ENCODE assay signal across 25 cellular contexts in genomic region chr22:20181194-20181931, GRCh38. TPM values are rescaled to one million over a fixed set of nuclear protein-coding genes. Genes with fewer than 3 reads are reported as not detected.
DNase-seq lines count a peak whose midpoint lies in the region; ATAC-seq, FAIRE-seq and TF ChIP-seq lines count a peak whose summit lies in the region.
"Had no signal": no experiment of that assay in that cellular context is flagged by ENCODE, and none has a peak within 500 bp of the region (broad histone marks: within the 10 kb centered on the region; RNA-seq: fewer than 3 reads in every experiment).

No MANE protein-coding gene starts in this region.

- no peak for DNase-seq in GM12878 (ENCODE audit: low read depth, low spot score)
- DNase-seq in HepG2 (ENCODE audit: low spot score): no peak
- peak; percentile 64 for DNase-seq in small intestine
- no peak for DNase-seq in HCEC 1CT
- DNase-seq: C1 segment of cervical spinal cord; CD4-positive, CD25-positive, alpha-beta regulatory T cell; CD8-positive, alpha-beta memory T cell; COR-L47; DMS 273 treated with DMSO at 0.1 percent for 48 hours; DMS53; DND-41; EL; H9; Kasumi-1; KG1 had no signal

- H3K27me3 Mint-ChIP-seq in stimulated activated memory B cell treated with anti-CD40 and anti-IgM and Interleukin-4, amounts not matched to agents 10 μg/mL and 1 μg/mL and 100 μg/mL, for 72 hours: peaks cover 43% of the 10 kb centered on the region

- H4K20me1 ChIP-seq in BLaER1: no peaks in the 10 kb centered on the region
- no peaks in the 10 kb centered on the region for H4K20me1 ChIP-seq in GM12878 (ENCODE audit: control insufficient read depth, insufficient read depth)
- 0 out of 2 replicates have a peak, but pooled peaks cover 3% of the 10 kb centered on the region for H4K20me1 ChIP-seq in HepG2 (ENCODE audit: insufficient read depth, low read length)

- H3K4me3 ChIP-seq in BLaER1 (0 out of 2 replicates have a peak overlapping the region, but pooled peaks have one; percentile 26), GM12878 (no peak overlapping the region), HepG2 (replicated peaks in 1 of 3; ENCODE audit: insufficient read depth in 1 of 3, low read depth in 2 of 3, low read length in 3 of 3) (no peak overlapping the region), small intestine (ENCODE audit: low read depth in 1 of 2, low read length in 2 of 2) (no peak overlapping the region)
- H3K4me3 ChIP-seq: A549 had no signal

- H3K36me3 Mint-ChIP-seq in stimulated activated memory B cell treated with anti-CD40 and anti-IgM and Interleukin-4, amounts not matched to agents 10 μg/mL and 1 μg/mL and 100 μg/mL, for 72 hours: no peaks in the 10 kb centered on the region
- H3K36me3 Mint-ChIP-seq: CD4-positive, CD25-positive, alpha-beta regulatory T cell; CD8-positive, alpha-beta memory T cell; IgD-negative memory B cell had no signal

- SMC1A ChIA-PET in GM12878 (lab: Charles Lee; ENCODE audit: uncharacterized antibody, unreplicated experiment): interaction anchor here (2.0 kb wide), 1 partner anchor 57 kb away, joined by 4 read pairs; no protein-coding TSS in a partner anchor

- no peaks in the 10 kb centered on the region for H3K36me3 ChIP-seq in BLaER1
- H3K36me3 ChIP-seq in GM12878 (ENCODE audit: control insufficient read depth in 2 of 2, insufficient read depth in 2 of 2, low read length in 1 of 2): no peaks in the 10 kb centered on the region
- no peaks in the 10 kb centered on the region for H3K36me3 ChIP-seq in HepG2 (replicated peaks in 1 of 2; ENCODE audit: control insufficient read depth in 1 of 2, insufficient read depth in 2 of 2, low read length in 2 of 2)
- no peaks in the 10 kb centered on the region for H3K36me3 ChIP-seq in small intestine (ENCODE audit: control insufficient read depth in 2 of 2, insufficient read depth in 2 of 2, low read length in 2 of 2)

- FAIRE-seq in GM12878 (lab: Jason Lieb, UNC) (no peak), HepG2 (lab: Jason Lieb, UNC) (no peak), small intestine (lab: Jason Lieb, UNC) (no peak)
- FAIRE-seq: A549, GM19239, H1, HTR-8/SVneo had no signal

- H3K9me3 ChIP-seq in BLaER1: no peaks in the 10 kb centered on the region
- no peaks in the 10 kb centered on the region for H3K9me3 ChIP-seq in GM12878 (replicated peaks; ENCODE audit: control insufficient read depth, insufficient read depth, low read length)
- no peaks in the 10 kb centered on the region for H3K9me3 ChIP-seq in HepG2 (ENCODE audit: low read length)
- H3K9me3 ChIP-seq in small intestine (ENCODE audit: control insufficient read depth, low read depth): no peaks in the 10 kb centered on the region
- H3K9me3 ChIP-seq: A549 had no signal

- TF ChIP-seq POLR2A in GM12878 (IDR thresholded peaks at IDR 0.05; ENCODE audit: low read depth, low read length) (no peak), HepG2 (IDR thresholded peaks at IDR 0.05; ENCODE audit: insufficient read depth in 1 of 2, low read depth in 2 of 2, low read length in 2 of 2) (no peak)

- in situ Hi-C loops in GM12878 (cut with MboI): no loop called here
- in situ Hi-C loops in HepG2 (cut with HindIII; ENCODE audit: extremely low pct_ligation_motif_present, low pct_unique_long_range_greater_than_20kb): no loop called here

- H2AFZ ChIP-seq in GM12878 (ENCODE audit: control insufficient read depth, low read depth, low read length) (no peak overlapping the region), HepG2 (ENCODE audit: low read length) (no peak overlapping the region)

- TF ChIP-seq EP300 in GM12878 (IDR thresholded peaks at IDR 0.05; ENCODE audit: borderline replicate concordance in 1 of 2, control insufficient read depth in 1 of 2, low read depth in 2 of 2, low read length in 2 of 2): no peak
- TF ChIP-seq EP300 in HepG2 (IDR thresholded peaks at IDR 0.05; ENCODE audit: low read depth in 2 of 2, low read length in 2 of 2): no peak
- TF ChIP-seq EP300 in HepG2 (CRISPR knock-in tag; IDR thresholded peaks at IDR 0.05; ENCODE audit: borderline replicate concordance): no peak

- TF ChIP-seq CTCF in GM12878 (IDR thresholded peaks at IDR 0.05 in 2 of 3, conservative IDR thresholded peaks at IDR 0.05 in 1 of 3; ENCODE audit: control insufficient read depth in 2 of 3, extremely low read depth in 1 of 3, insufficient read depth in 1 of 3, low read depth in 3 of 3, low read length in 3 of 3): no peak
- no peak for TF ChIP-seq CTCF in HepG2 (CRISPR knock-in tag; IDR thresholded peaks at IDR 0.05)

- no TSS peak for BruUV-seq in GM12878 (replicated peaks; lab: Mats Ljungman, UMichigan)
- BruUV-seq in HepG2 (replicated peaks; lab: Mats Ljungman, UMichigan): no TSS peak

- H3K9ac ChIP-seq in BLaER1 (peak overlapping the region; percentile 65; the same call in 1 of the 2 replicates), GM12878 (ENCODE audit: control insufficient read depth, insufficient read depth, low read length) (no peak overlapping the region), HepG2 (ENCODE audit: insufficient read depth, low read depth, low read length) (no peak overlapping the region)

- no peak overlapping the region for H3K27ac Mint-ChIP-seq in stimulated activated memory B cell treated with anti-CD40 and anti-IgM and Interleukin-4, amounts not matched to agents 10 μg/mL and 1 μg/mL and 100 μg/mL, for 72 hours
- H3K27ac Mint-ChIP-seq: CD8-positive, alpha-beta memory T cell; H9; IgD-negative memory B cell had no signal

- no peaks in the 10 kb centered on the region for H3K79me2 ChIP-seq in GM12878 (ENCODE audit: control insufficient read depth, insufficient read depth, low read length)
- no peaks in the 10 kb centered on the region for H3K79me2 ChIP-seq in HepG2 (ENCODE audit: insufficient read depth, low read length)

- CTCF ChIA-PET in GM12878 (lab: Yijun Ruan, JAX): interaction anchor here (1.0 to 1.4 kb wide), 3 partner anchors 56 to 66 kb away, joined by 3 to 10 read pairs (median 3); no protein-coding TSS in a partner anchor
- CTCF ChIA-PET in HepG2 (lab: Yijun Ruan, JAX; ENCODE audit: low intra/inter-chr PET ratio, low total read pairs): no interaction called here

- ATAC-seq in GM12878: peak; percentile 29; the same call in 2 of the 3 replicates
- no peak; the same call in 2 of the 3 replicates for ATAC-seq in HepG2
- ATAC-seq in HG02884 (IDR thresholded peaks at IDR 0.05; ENCODE audit: unreplicated experiment): no peak
- no peak for ATAC-seq in stimulated activated memory B cell treated with anti-CD40 and anti-IgM and Interleukin-4, amounts not matched to agents 10 μg/mL and 1 μg/mL and 100 μg/mL, for 72 hours
- ATAC-seq: A549 had no signal

- no peaks in the 10 kb centered on the region for H3K9me3 Mint-ChIP-seq in stimulated activated memory B cell treated with anti-CD40 and anti-IgM and Interleukin-4, amounts not matched to agents 10 μg/mL and 1 μg/mL and 100 μg/mL, for 72 hours
- H3K9me3 Mint-ChIP-seq: CD4-positive, CD25-positive, alpha-beta regulatory T cell; CD8-positive, alpha-beta memory T cell; H9; IgD-negative memory B cell had no signal

- no peaks in the 10 kb centered on the region for H3K4me1 Mint-ChIP-seq in stimulated activated memory B cell treated with anti-CD40 and anti-IgM and Interleukin-4, amounts not matched to agents 10 μg/mL and 1 μg/mL and 100 μg/mL, for 72 hours
- H3K4me1 Mint-ChIP-seq: CD4-positive, CD25-positive, alpha-beta regulatory T cell; CD8-positive, alpha-beta memory T cell; IgD-negative memory B cell had no signal

- H3K4me2 ChIP-seq in BLaER1 (peak overlapping the region; percentile 75), GM12878 (ENCODE audit: control insufficient read depth, insufficient read depth) (no peak overlapping the region), HepG2 (ENCODE audit: low read depth, low read length) (no peak overlapping the region)
- H3K4me2 ChIP-seq: A549 had no signal

- TF ChIP-seq RAD21 in GM12878 (IDR thresholded peaks at IDR 0.05; ENCODE audit: insufficient read depth, low read depth, low read length) (no peak), HepG2 (CRISPR knock-in tag; IDR thresholded peaks at IDR 0.05) (no peak)

- RAD21 ChIA-PET in GM12878 (lab: Charles Lee; ENCODE audit: unreplicated experiment): interaction anchor here (1.3 to 1.6 kb wide), 2 partner anchors 32 to 58 kb away, joined by 4 to 6 read pairs; no protein-coding TSS in a partner anchor

- POLR2A ChIA-PET in GM12878 (lab: Charles Lee) (no interaction called here), HepG2 (lab: Yijun Ruan, JAX) (no interaction called here)

- 37% methylated on average over 15 of the region's 18 CpGs for WGBS in GM12878 (ENCODE audit: insufficient coverage, insufficient replicate concordance, low lambda C conversion rate, missing lambda C conversion rate)
- WGBS in HepG2 (ENCODE audit: low lambda C conversion rate): 0% methylated on average over 1 of the region's 18 CpGs
- WGBS in small intestine, 3 donors: 20 to 66% (median 46%) methylated on average over 15 to 18 of the region's 18 CpGs

- no peaks in the 10 kb centered on the region for H3K27me3 ChIP-seq in BLaER1
- H3K27me3 ChIP-seq in GM12878 (replicated peaks in 1 of 2; ENCODE audit: control insufficient read depth in 2 of 2, insufficient read depth in 2 of 2, low read length in 1 of 2): no peaks in the 10 kb centered on the region; a peak in 1 of 4 replicates
- peaks cover 23 to 77% of the 10 kb centered on the region in 2 experiments; a peak in 4 of 5 replicates for H3K27me3 ChIP-seq in HepG2 (ENCODE audit: control insufficient read depth in 1 of 2, insufficient read depth in 2 of 2, low read length in 2 of 2)
- H3K27me3 ChIP-seq in small intestine (ENCODE audit: control insufficient read depth in 2 of 2, insufficient read depth in 2 of 2, low read length in 2 of 2): no peaks in the 10 kb centered on the region

- H3K4me3 Mint-ChIP-seq in stimulated activated memory B cell treated with anti-CD40 and anti-IgM and Interleukin-4, amounts not matched to agents 10 μg/mL and 1 μg/mL and 100 μg/mL, for 72 hours: no peak overlapping the region
- H3K4me3 Mint-ChIP-seq: CD4-positive, CD25-positive, alpha-beta regulatory T cell; CD8-positive, alpha-beta memory T cell; H9; IgD-negative memory B cell had no signal

- peak overlapping the region; percentile 75 for H3K27ac ChIP-seq in BLaER1
- H3K27ac ChIP-seq in GM12878 (ENCODE audit: control insufficient read depth, insufficient read depth): no peak overlapping the region
- H3K27ac ChIP-seq in HepG2 (ENCODE audit: extremely low read length, insufficient read depth, low read length): no peak overlapping the region
- peak overlapping the region in 1 of 2 donors; percentile 16 for H3K27ac ChIP-seq in small intestine (ENCODE audit: low read depth in 1 of 2, low read length in 1 of 2)
- H3K27ac ChIP-seq: 22Rv1, A549 had no signal

- H3K4me1 ChIP-seq in BLaER1: peaks cover 77% of the 10 kb centered on the region
- H3K4me1 ChIP-seq in GM12878 (ENCODE audit: control insufficient read depth, insufficient read depth, low read length): no peaks in the 10 kb centered on the region
- no peaks in the 10 kb centered on the region for H3K4me1 ChIP-seq in HepG2 (ENCODE audit: insufficient read depth, low read length)
- peaks cover 0 to 6% of the 10 kb centered on the region in 2 donors for H3K4me1 ChIP-seq in small intestine (ENCODE audit: control insufficient read depth in 2 of 2, insufficient read depth in 1 of 2, low read depth in 1 of 2, low read length in 1 of 2)
- H3K4me1 ChIP-seq: A549 had no signal

- intact Hi-C loops in GM12878 (cut with micrococcal nuclease; ENCODE audit: unreplicated experiment) (no loop called here), HepG2 (cut with micrococcal nuclease; ENCODE audit: unreplicated experiment) (no loop called here)

RNA-seq across cellular contexts. Expression of gene CCDC188, which starts 30.5 kb away (rescaled TPM):
- not detected in 2 replicates for total RNA-seq in GM12878 (2013; cell fraction: nucleolus; rRNA removed)
- total RNA-seq in GM12878 (2014; rRNA removed): not detected in 2 replicates
- total RNA-seq in GM12878 (2014; rRNA removed; fragmentation: Illumina TruSeq; extraction: Trizol): not detected in 2 replicates
- not detected in 2 replicates for total RNA-seq in GM12878 (2021)
- polyA plus RNA-seq in GM12878 (2011; ENCODE audit: low read depth): 0.18 TPM
- not detected in 2 replicates for polyA plus RNA-seq in GM12878 (2011; rRNA removed)
- polyA plus RNA-seq in GM12878 (2011; cell fraction: cytosol; rRNA removed): not detected in 2 replicates
- polyA plus RNA-seq in GM12878 (2011; cell fraction: nucleus; rRNA removed): not detected in 2 replicates
- 0.10 TPM in 1 of 2 replicates, not detected in the other for polyA plus RNA-seq in GM12878 (2012)
- not detected in 2 replicates for polyA plus RNA-seq in GM12878 (2014; fragmentation: Illumina TruSeq; extraction: Trizol)
- polyA plus RNA-seq in GM12878 (2014; fragmentation: Nextera tagmentation; extraction: Ambion mirVana): not detected
- not detected in 2 replicates for polyA plus RNA-seq in GM12878 (2014; rRNA removed)
- polyA plus RNA-seq in GM12878 (2016; fragmentation: Nextera tagmentation; extraction: Ambion mirVana): not detected
- not detected in 2 replicates for polyA minus RNA-seq in GM12878 (2011; rRNA and poly(A)+ RNA removed)
- polyA minus RNA-seq in GM12878 (2011; cell fraction: cytosol; rRNA and poly(A)+ RNA removed): not detected in 2 replicates
- not detected in 2 replicates for polyA minus RNA-seq in GM12878 (2011; cell fraction: nucleus; rRNA and poly(A)+ RNA removed)
- total RNA-seq in HepG2 (2016; rRNA removed; fragmentation: Illumina TruSeq; extraction: Trizol): not detected in 2 replicates
- not detected in 2 replicates for total RNA-seq in HepG2 (2016; cell fraction: cytosol; rRNA removed; fragmentation: Illumina TruSeq; extraction: Trizol; ENCODE audit: low read depth)
- not detected in 2 replicates for total RNA-seq in HepG2 (2016; cell fraction: insoluble cytoplasmic fraction; rRNA removed; fragmentation: Illumina TruSeq; extraction: Trizol)
- not detected in 2 replicates for total RNA-seq in HepG2 (2016; cell fraction: membrane; rRNA removed; fragmentation: Illumina TruSeq; extraction: Trizol)
- not detected in 2 replicates for total RNA-seq in HepG2 (2016; cell fraction: nucleus; rRNA removed; fragmentation: Illumina TruSeq; extraction: Trizol)
- not detected in 2 replicates for polyA plus RNA-seq in HepG2 (2011; rRNA removed)
- not detected in 2 replicates for polyA plus RNA-seq in HepG2 (2011; cell fraction: cytosol; rRNA removed)
- not detected in 2 replicates for polyA plus RNA-seq in HepG2 (2011; cell fraction: nucleus; rRNA removed)
- polyA plus RNA-seq in HepG2 (2012): not detected in 2 replicates
- not detected in 2 replicates for polyA plus RNA-seq in HepG2 (2016; cell fraction: cytosol; fragmentation: Illumina TruSeq; extraction: Trizol; ENCODE audit: low read depth)
- polyA plus RNA-seq in HepG2 (2016; cell fraction: insoluble cytoplasmic fraction; fragmentation: Illumina TruSeq; extraction: Trizol; ENCODE audit: low read depth): not detected in 2 replicates
- polyA plus RNA-seq in HepG2 (2016; cell fraction: membrane; fragmentation: Illumina TruSeq; extraction: Trizol; ENCODE audit: low read depth): not detected in 2 replicates
- not detected in 2 replicates for polyA plus RNA-seq in HepG2 (2016; cell fraction: nucleus; fragmentation: Illumina TruSeq; extraction: Trizol; ENCODE audit: insufficient read depth, low read depth)
- not detected in 2 replicates for polyA minus RNA-seq in HepG2 (2011; rRNA and poly(A)+ RNA removed; ENCODE audit: low replicate concordance)
- not detected in 2 replicates for polyA minus RNA-seq in HepG2 (2011; cell fraction: cytosol; rRNA and poly(A)+ RNA removed)
- not detected in 2 replicates for polyA minus RNA-seq in HepG2 (2011; cell fraction: nucleus; rRNA and poly(A)+ RNA removed)
- polyA plus RNA-seq in small intestine: 1 to 10 TPM in 1 of 3 donors, not detected in 2; 1.2 TPM
- total RNA-seq: CD8-positive, alpha-beta memory T cell; G401; H1; H9 had no signal
- polyA plus RNA-seq: A549; CD4-positive, CD25-positive, alpha-beta regulatory T cell; CD8-positive, alpha-beta memory T cell; H1; IgD-negative memory B cell had no signal

RNA-seq across cellular contexts. Expression of gene ZDHHC8, which starts 49.8 kb away (rescaled TPM):
- 17.6 and 19.0 TPM in 2 replicates for total RNA-seq in GM12878 (2013; cell fraction: nucleolus; rRNA removed)
- 8.8 and 11.7 TPM in 2 replicates for total RNA-seq in GM12878 (2014; rRNA removed)
- 3.9 and 4.7 TPM in 2 replicates for total RNA-seq in GM12878 (2014; rRNA removed; fragmentation: Illumina TruSeq; extraction: Trizol)
- total RNA-seq in GM12878 (2021): 42.1 and 46.3 TPM in 2 replicates
- polyA plus RNA-seq in GM12878 (2011; ENCODE audit: low read depth): 4.9 TPM
- polyA plus RNA-seq in GM12878 (2011; rRNA removed): 4.2 and 6.7 TPM in 2 replicates
- polyA plus RNA-seq in GM12878 (2011; cell fraction: cytosol; rRNA removed): 10.4 and 14.3 TPM in 2 replicates
- polyA plus RNA-seq in GM12878 (2011; cell fraction: nucleus; rRNA removed): 150 and 193 TPM in 2 replicates
- polyA plus RNA-seq in GM12878 (2012): 18.1 and 18.5 TPM in 2 replicates
- polyA plus RNA-seq in GM12878 (2014; fragmentation: Illumina TruSeq; extraction: Trizol): 4.5 and 9.4 TPM in 2 replicates
- polyA plus RNA-seq in GM12878 (2014; fragmentation: Nextera tagmentation; extraction: Ambion mirVana): under 1 TPM; 0.03 to 0.13 TPM
- polyA plus RNA-seq in GM12878 (2014; rRNA removed): 42.4 and 48.7 TPM in 2 replicates
- 1 to 10 TPM; 2.2 to 2.6 TPM for polyA plus RNA-seq in GM12878 (2016; fragmentation: Nextera tagmentation; extraction: Ambion mirVana)
- 3.5 and 8.1 TPM in 2 replicates for polyA minus RNA-seq in GM12878 (2011; rRNA and poly(A)+ RNA removed)
- polyA minus RNA-seq in GM12878 (2011; cell fraction: cytosol; rRNA and poly(A)+ RNA removed): 4.3 and 6.0 TPM in 2 replicates
- 8.5 and 10.9 TPM in 2 replicates for polyA minus RNA-seq in GM12878 (2011; cell fraction: nucleus; rRNA and poly(A)+ RNA removed)
- total RNA-seq in HepG2 (2016; rRNA removed; fragmentation: Illumina TruSeq; extraction: Trizol): 2.2 and 7.5 TPM in 2 replicates
- total RNA-seq in HepG2 (2016; cell fraction: cytosol; rRNA removed; fragmentation: Illumina TruSeq; extraction: Trizol; ENCODE audit: low read depth): 9.7 and 13.0 TPM in 2 replicates
- total RNA-seq in HepG2 (2016; cell fraction: insoluble cytoplasmic fraction; rRNA removed; fragmentation: Illumina TruSeq; extraction: Trizol): 2.3 and 6.9 TPM in 2 replicates
- total RNA-seq in HepG2 (2016; cell fraction: membrane; rRNA removed; fragmentation: Illumina TruSeq; extraction: Trizol): 7.3 and 7.7 TPM in 2 replicates
- 10.4 and 12.9 TPM in 2 replicates for total RNA-seq in HepG2 (2016; cell fraction: nucleus; rRNA removed; fragmentation: Illumina TruSeq; extraction: Trizol)
- 21.3 and 23.8 TPM in 2 replicates for polyA plus RNA-seq in HepG2 (2011; rRNA removed)
- polyA plus RNA-seq in HepG2 (2011; cell fraction: cytosol; rRNA removed): 7.4 and 11.5 TPM in 2 replicates
- 339 and 424 TPM in 2 replicates for polyA plus RNA-seq in HepG2 (2011; cell fraction: nucleus; rRNA removed)
- polyA plus RNA-seq in HepG2 (2012): 20.4 and 23.6 TPM in 2 replicates
- 4.7 and 5.5 TPM in 2 replicates for polyA plus RNA-seq in HepG2 (2016; cell fraction: cytosol; fragmentation: Illumina TruSeq; extraction: Trizol; ENCODE audit: low read depth)
- polyA plus RNA-seq in HepG2 (2016; cell fraction: insoluble cytoplasmic fraction; fragmentation: Illumina TruSeq; extraction: Trizol; ENCODE audit: low read depth): 6.9 and 9.6 TPM in 2 replicates
- 13.6 and 14.9 TPM in 2 replicates for polyA plus RNA-seq in HepG2 (2016; cell fraction: membrane; fragmentation: Illumina TruSeq; extraction: Trizol; ENCODE audit: low read depth)
- 107 and 110 TPM in 2 replicates for polyA plus RNA-seq in HepG2 (2016; cell fraction: nucleus; fragmentation: Illumina TruSeq; extraction: Trizol; ENCODE audit: insufficient read depth, low read depth)
- 10.0 and 10.2 TPM in 2 replicates for polyA minus RNA-seq in HepG2 (2011; rRNA and poly(A)+ RNA removed; ENCODE audit: low replicate concordance)
- 4.3 and 6.2 TPM in 2 replicates for polyA minus RNA-seq in HepG2 (2011; cell fraction: cytosol; rRNA and poly(A)+ RNA removed)
- polyA minus RNA-seq in HepG2 (2011; cell fraction: nucleus; rRNA and poly(A)+ RNA removed): 11.3 and 19.8 TPM in 2 replicates
- polyA plus RNA-seq in small intestine: 10 to 100 TPM in 2 of 3 donors, 1 to 10 TPM in 1; 3.8 to 18.2 (median 10.5) TPM
